Comparison of ENCODE assay signal across 16 cellular contexts in the genomic region with DNA sequence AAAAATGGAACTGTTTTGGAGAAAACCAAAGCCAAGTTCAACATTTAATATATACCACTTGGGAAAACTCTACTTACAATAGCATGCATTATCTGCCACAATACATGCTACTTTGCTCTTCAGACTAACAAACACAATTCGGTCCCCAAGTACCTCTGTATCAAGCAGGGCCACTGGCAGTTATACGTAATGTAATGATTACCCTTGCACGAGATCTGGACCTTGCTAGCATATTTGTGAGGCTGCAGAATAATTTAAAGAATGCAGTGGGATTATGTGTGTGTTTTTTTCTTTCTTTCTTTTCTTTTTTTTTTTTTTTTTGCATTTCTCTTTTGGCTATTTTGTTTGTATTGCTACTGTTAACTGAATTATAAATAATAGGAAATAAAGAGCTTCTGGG.
"Had no signal": no experiment of that assay in that cellular context is flagged by ENCODE, and none has a peak within 500 bp of the region (broad histone marks: within the 10 kb centered on the region; RNA-seq: fewer than 3 reads in every experiment).

No MANE protein-coding gene starts in this region.

- H3K36me3 Mint-ChIP-seq: activated naive CD8-positive, alpha-beta T cell treated with anti-CD3 and anti-CD28 coated beads for 36 hours; immature natural killer cell; type B pancreatic cell had no signal

- H3K4me1 Mint-ChIP-seq: activated CD4-positive, alpha-beta T cell treated with anti-CD3 and anti-CD28 coated beads, Interleukin-2, amount 10 ng/mL, durations not matched to agents 24 days and 14 days; activated naive CD8-positive, alpha-beta T cell treated with anti-CD3 and anti-CD28 coated beads for 36 hours; immature natural killer cell; nephron progenitor cell; stimulated activated naive CD8-positive, alpha-beta T cell treated with anti-CD3 and anti-CD28 coated beads, Interleukin-15, amount 100 ng/mL, for 72 hours had no signal

- H3K9me3 Mint-ChIP-seq: activated CD4-positive, alpha-beta T cell treated with anti-CD3 and anti-CD28 coated beads, Interleukin-2, amount 10 ng/mL, durations not matched to agents 24 days and 14 days; activated naive CD8-positive, alpha-beta T cell treated with anti-CD3 and anti-CD28 coated beads for 36 hours; immature natural killer cell; nephron progenitor cell; stimulated activated naive CD8-positive, alpha-beta T cell treated with anti-CD3 and anti-CD28 coated beads, Interleukin-15, amount 100 ng/mL, for 72 hours; T-helper 2 cell treated with Interferon-gamma antibody and Interleukin-4, amounts not matched to agents 5 μg/mL and 100 μg/mL, for 36 hours; type B pancreatic cell had no signal

- H3K4me3 Mint-ChIP-seq: activated CD4-positive, alpha-beta T cell treated with anti-CD3 and anti-CD28 coated beads, Interleukin-2, amount 10 ng/mL, durations not matched to agents 24 days and 14 days; activated naive CD8-positive, alpha-beta T cell treated with anti-CD3 and anti-CD28 coated beads for 36 hours; immature natural killer cell; nephron progenitor cell; stimulated activated naive CD8-positive, alpha-beta T cell treated with anti-CD3 and anti-CD28 coated beads, Interleukin-15, amount 100 ng/mL, for 72 hours; T-helper 2 cell treated with Interferon-gamma antibody and Interleukin-4, amounts not matched to agents 5 μg/mL and 100 μg/mL, for 36 hours; type B pancreatic cell had no signal

- ATAC-seq: esophagus mucosa; stimulated activated naive CD8-positive, alpha-beta T cell treated with anti-CD3 and anti-CD28 coated beads, Interleukin-15, amount 100 ng/mL, for 72 hours had no signal

- H3K27me3 Mint-ChIP-seq: activated naive CD8-positive, alpha-beta T cell treated with anti-CD3 and anti-CD28 coated beads for 36 hours; stimulated activated naive CD8-positive, alpha-beta T cell treated with anti-CD3 and anti-CD28 coated beads, Interleukin-15, amount 100 ng/mL, for 72 hours; type B pancreatic cell had no signal

- H3K4me1 ChIP-seq: breast epithelium, psoas muscle had no signal

- H3K9me3 ChIP-seq: breast epithelium, psoas muscle, right lobe of liver had no signal

- DNase-seq: activated CD4-positive, alpha-beta T cell treated with anti-CD3 and anti-CD28 coated beads, Interleukin-2, amount 10 ng/mL, durations not matched to agents 24 days and 14 days; activated CD4-positive, CD25-positive, alpha-beta regulatory T cell; activated naive CD8-positive, alpha-beta T cell treated with anti-CD3 and anti-CD28 coated beads for 36 hours; aorta; head of caudate nucleus; immature natural killer cell; mesendoderm; nephron progenitor cell; psoas muscle; right lobe of liver; stimulated activated CD4-positive, alpha-beta T cell treated with anti-CD3 and anti-CD28 coated beads, Interleukin-1b, Interleukin-23, amount 100 ng/mL, for 48 hours; stimulated activated naive CD8-positive, alpha-beta T cell treated with anti-CD3 and anti-CD28 coated beads, Interleukin-15, amount 100 ng/mL, for 72 hours had no signal

- H3K4me3 ChIP-seq: breast epithelium, psoas muscle, right lobe of liver had no signal

- H3K27ac Mint-ChIP-seq: activated CD4-positive, alpha-beta T cell treated with anti-CD3 and anti-CD28 coated beads, Interleukin-2, amount 10 ng/mL, durations not matched to agents 24 days and 14 days; activated naive CD8-positive, alpha-beta T cell treated with anti-CD3 and anti-CD28 coated beads for 36 hours; immature natural killer cell; nephron progenitor cell; stimulated activated naive CD8-positive, alpha-beta T cell treated with anti-CD3 and anti-CD28 coated beads, Interleukin-15, amount 100 ng/mL, for 72 hours; T-helper 2 cell treated with Interferon-gamma antibody and Interleukin-4, amounts not matched to agents 5 μg/mL and 100 μg/mL, for 36 hours; type B pancreatic cell had no signal

- H3K27ac ChIP-seq: breast epithelium, psoas muscle had no signal

- H3K27me3 ChIP-seq: breast epithelium, right lobe of liver had no signal

- H3K36me3 ChIP-seq: breast epithelium, right lobe of liver had no signal
